20 cellular contexts compared by ENCODE assay signal in the genomic region with DNA sequence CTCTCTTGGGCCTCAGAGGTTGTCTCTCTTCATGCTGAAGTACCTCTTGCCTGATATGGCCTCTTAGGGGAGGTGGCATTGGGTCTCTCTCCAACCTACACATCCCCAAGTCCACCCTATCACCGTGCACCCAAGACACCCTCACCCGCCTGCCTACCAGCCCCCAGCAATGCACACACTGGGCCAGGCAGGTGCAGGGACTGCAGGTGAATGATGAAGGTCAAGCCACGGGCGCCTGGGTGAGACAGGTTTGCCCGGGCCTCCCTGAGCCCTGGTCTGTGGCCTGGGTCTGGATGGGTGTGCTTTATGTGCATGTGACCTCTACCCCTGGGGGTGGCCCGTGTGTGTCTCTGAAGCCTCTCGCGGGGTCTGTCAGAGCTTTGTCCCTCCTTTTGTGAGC.
DNase-seq lines count a peak whose midpoint lies in the region; ATAC-seq and TF ChIP-seq lines count a peak whose summit lies in the region.
"Had no signal": no experiment of that assay in that cellular context is flagged by ENCODE, and none has a peak within 500 bp of the region (broad histone marks: within the 10 kb centered on the region; RNA-seq: fewer than 3 reads in every experiment).

No MANE protein-coding gene starts in this region.

- no peaks in the 10 kb centered on the region for H3K4me1 Mint-ChIP-seq in natural killer cell treated with Interleukin-12 subunit alpha and Interleukin-12 subunit beta and Interleukin-15 and Interleukin-18, amount 100 ng/mL, for 72 hours (ENCODE audit: low read depth in 2 of 2)
- H3K4me1 Mint-ChIP-seq in natural killer cell (no peaks in the 10 kb centered on the region), neural progenitor cell (peaks cover 16% of the 10 kb centered on the region)
- H3K4me1 Mint-ChIP-seq: B cell, IgD-negative memory B cell had no signal

- no peaks in the 10 kb centered on the region for H3F3A ChIP-seq in neural progenitor cell (ENCODE audit: low read depth)

- ATAC-seq in natural killer cell treated with Interleukin-12 subunit alpha and Interleukin-12 subunit beta and Interleukin-15 and Interleukin-18, amount 100 ng/mL, for 72 hours = peak; percentile 8 to 19
- ATAC-seq in natural killer cell (no peak), omental fat pad (ENCODE audit: low FRiP score) (no peak), HG02981 (IDR thresholded peaks at IDR 0.05; ENCODE audit: unreplicated experiment) (no peak)
- ATAC-seq: CD8-positive, alpha-beta T cell; GM12878; HepG2 had no signal

- H3K4me3 Mint-ChIP-seq in natural killer cell treated with Interleukin-12 subunit alpha and Interleukin-12 subunit beta and Interleukin-15 and Interleukin-18, amount 100 ng/mL, for 72 hours = no peak overlapping the region
- H3K4me3 Mint-ChIP-seq in natural killer cell (no peak overlapping the region), neural progenitor cell (no peak overlapping the region)
- H3K4me3 Mint-ChIP-seq: B cell; CD8-positive, alpha-beta T cell; IgD-negative memory B cell had no signal

- DNase-seq in natural killer cell treated with Interleukin-12 subunit alpha and Interleukin-12 subunit beta and Interleukin-15 and Interleukin-18, amount 100 ng/mL, for 72 hours (ENCODE audit: low spot score) = no peak
- DNase-seq in natural killer cell = no peak
- DNase-seq in neural progenitor cell (ENCODE audit: low spot score) = no peak
- DNase-seq in spleen = peak; percentile 39
- no peak for DNase-seq in vagina (ENCODE audit: extremely low spot score in 2 of 2)
- DNase-seq in omental fat pad (ENCODE audit: low spot score) = no peak
- DNase-seq: Calu3; CD8-positive, alpha-beta T cell; DMS53; DND-41; EL; GM23248; HCEC 1CT had no signal

- no peak overlapping the region for H3K27ac Mint-ChIP-seq in natural killer cell treated with Interleukin-12 subunit alpha and Interleukin-12 subunit beta and Interleukin-15 and Interleukin-18, amount 100 ng/mL, for 72 hours
- H3K27ac Mint-ChIP-seq in natural killer cell = no peak overlapping the region
- H3K27ac Mint-ChIP-seq in neural progenitor cell = no peak overlapping the region
- H3K27ac Mint-ChIP-seq: B cell; CD8-positive, alpha-beta T cell; IgD-negative memory B cell had no signal

- no peak for TF ChIP-seq CTCF in natural killer cell (IDR thresholded peaks at IDR 0.05)
- TF ChIP-seq CTCF in neural progenitor cell (IDR thresholded peaks at IDR 0.05) = no peak
- TF ChIP-seq CTCF in spleen (IDR thresholded peaks at IDR 0.05 in 8 of 11, conservative IDR thresholded peaks at IDR 0.05 in 3 of 11) = no peak
- no peak for TF ChIP-seq CTCF in vagina (IDR thresholded peaks at IDR 0.05)
- TF ChIP-seq CTCF in omental fat pad (IDR thresholded peaks at IDR 0.05) = no peak

- no peaks in the 10 kb centered on the region for H3K79me2 ChIP-seq in neural progenitor cell (ENCODE audit: low read depth)

- H3K27me3 ChIP-seq in ectodermal cell (ENCODE audit: control insufficient read depth, insufficient read depth, low read length, poor library complexity, severe bottlenecking) (no peaks in the 10 kb centered on the region), neural progenitor cell (no peaks in the 10 kb centered on the region), spleen (replicated peaks in 1 of 7) (peaks cover 0 to 12% (median 0%) of the 10 kb centered on the region in 7 donors), vagina (no peaks in the 10 kb centered on the region)
- H3K27me3 ChIP-seq: BLaER1 treated with 17β-estradiol and CSF1 and Interleukin-3, amounts not matched to agents 10 nM and 100 nM had no signal

- H3K4me3 ChIP-seq in ectodermal cell (ENCODE audit: insufficient read depth, low read depth, low read length) (no peak overlapping the region), neural progenitor cell (no peak overlapping the region), spleen (no peak overlapping the region), vagina (no peak overlapping the region)
- H3K4me3 ChIP-seq: BLaER1 treated with 17β-estradiol and CSF1 and Interleukin-3, amounts not matched to agents 10 nM and 100 nM; GM12878; GM23248 had no signal

- H3K36me3 ChIP-seq in ectodermal cell (ENCODE audit: control insufficient read depth, insufficient read depth, low read length) = no peaks in the 10 kb centered on the region
- H3K36me3 ChIP-seq in neural progenitor cell = no peaks in the 10 kb centered on the region
- H3K36me3 ChIP-seq in spleen = peaks cover 0 to 22% (median 0%) of the 10 kb centered on the region in 6 donors
- no peaks in the 10 kb centered on the region for H3K36me3 ChIP-seq in vagina
- H3K36me3 ChIP-seq: BLaER1 treated with 17β-estradiol and CSF1 and Interleukin-3, amounts not matched to agents 10 nM and 100 nM had no signal

- H3K9ac ChIP-seq in neural progenitor cell = no peak overlapping the region
- H3K9ac ChIP-seq: BLaER1 treated with 17β-estradiol and CSF1 and Interleukin-3, amounts not matched to agents 10 nM and 100 nM; GM23248 had no signal

- H3K36me3 Mint-ChIP-seq in natural killer cell treated with Interleukin-12 subunit alpha and Interleukin-12 subunit beta and Interleukin-15 and Interleukin-18, amount 100 ng/mL, for 72 hours = peaks cover 17% of the 10 kb centered on the region
- H3K36me3 Mint-ChIP-seq in natural killer cell (peaks cover 10% of the 10 kb centered on the region), neural progenitor cell (peaks cover 23% of the 10 kb centered on the region)
- H3K36me3 Mint-ChIP-seq: IgD-negative memory B cell had no signal

- peaks cover 15% of the 10 kb centered on the region for H3K9me3 Mint-ChIP-seq in natural killer cell treated with Interleukin-12 subunit alpha and Interleukin-12 subunit beta and Interleukin-15 and Interleukin-18, amount 100 ng/mL, for 72 hours
- H3K9me3 Mint-ChIP-seq in natural killer cell (peaks cover 8 to 9% of the 10 kb centered on the region in 2 donors), neural progenitor cell (peaks cover 14% of the 10 kb centered on the region)

- WGBS in ectodermal cell, 2 experiments = 63 to 64% methylated on average over 8 of the region's 8 CpGs
- 65 to 84% (median 78%) methylated on average over 6 to 8 of the region's 8 CpGs for WGBS in spleen, 5 donors

- TF ChIP-seq POLR2A in spleen (IDR thresholded peaks at IDR 0.05) (no peak), vagina (IDR thresholded peaks at IDR 0.05) (no peak)

- peak overlapping the region; percentile 22 for H3K4me2 ChIP-seq in neural progenitor cell
- H3K4me2 ChIP-seq: BLaER1 treated with 17β-estradiol and CSF1 and Interleukin-3, amounts not matched to agents 10 nM and 100 nM had no signal

- H3K27ac ChIP-seq in ectodermal cell (ENCODE audit: insufficient read depth, low read depth, low read length, poor library complexity, severe bottlenecking) = peak overlapping the region; percentile 81
- no peak overlapping the region for H3K27ac ChIP-seq in neural progenitor cell
- H3K27ac ChIP-seq in spleen = no peak overlapping the region
- no peak overlapping the region for H3K27ac ChIP-seq in vagina
- H3K27ac ChIP-seq: BLaER1 treated with 17β-estradiol and CSF1 and Interleukin-3, amounts not matched to agents 10 nM and 100 nM; GM23248 had no signal

- intact Hi-C loops in natural killer cell (cut with micrococcal nuclease) = no loop called here
- intact Hi-C loops in spleen (cut with DNase I; ENCODE audit: low total_unique reads) = no loop called here
- intact Hi-C loops in vagina (cut with DNase I) = no loop called here

- no peak overlapping the region for H2AFZ ChIP-seq in neural progenitor cell (replicated peaks)
- H2AFZ ChIP-seq: GM23248 had no signal

- H3K27me3 Mint-ChIP-seq in natural killer cell treated with Interleukin-12 subunit alpha and Interleukin-12 subunit beta and Interleukin-15 and Interleukin-18, amount 100 ng/mL, for 72 hours = peaks cover 5 to 7% of the 10 kb centered on the region in 2 donors
- H3K27me3 Mint-ChIP-seq in natural killer cell (ENCODE audit: low read depth in 2 of 2) (peaks cover 0 to 10% of the 10 kb centered on the region in 2 donors), neural progenitor cell (ENCODE audit: insufficient read depth, low read depth) (peaks cover 26% of the 10 kb centered on the region)

- H4K20me1 ChIP-seq in neural progenitor cell (ENCODE audit: low read depth) = no peaks in the 10 kb centered on the region
- H4K20me1 ChIP-seq: BLaER1 treated with 17β-estradiol and CSF1 and Interleukin-3, amounts not matched to agents 10 nM and 100 nM had no signal

- peaks cover 14% of the 10 kb centered on the region for H3K4me1 ChIP-seq in ectodermal cell (ENCODE audit: control insufficient read depth, insufficient read depth, low read length)
- H3K4me1 ChIP-seq in neural progenitor cell = peaks cover 8% of the 10 kb centered on the region
- H3K4me1 ChIP-seq in spleen = no peaks in the 10 kb centered on the region
- H3K4me1 ChIP-seq in vagina = no peaks in the 10 kb centered on the region
- H3K4me1 ChIP-seq: BLaER1 treated with 17β-estradiol and CSF1 and Interleukin-3, amounts not matched to agents 10 nM and 100 nM had no signal

- H3K9me3 ChIP-seq in ectodermal cell (ENCODE audit: control insufficient read depth, low read length) (peaks cover 8% of the 10 kb centered on the region), neural progenitor cell (ENCODE audit: low read depth) (peaks cover 12% of the 10 kb centered on the region), spleen (peaks cover 16 to 62% (median 49%) of the 10 kb centered on the region in 8 donors), vagina (peaks cover 22% of the 10 kb centered on the region)

Comparison
In these comparisons a context has a peak if more than half of its experiments do, and no peak if none do; other contexts are left out.
1. ATAC-seq: peak in natural killer cell treated with Interleukin-12 subunit alpha and Interleukin-12 subunit beta and Interleukin-15 and Interleukin-18, amount 100 ng/mL, for 72 hours (2 of 2); none in natural killer cell (0 of 3), omental fat pad (single experiment) and HG02981 (single experiment).